Comparison of ENCODE assay signal across 19 cellular contexts in the genomic region with DNA sequence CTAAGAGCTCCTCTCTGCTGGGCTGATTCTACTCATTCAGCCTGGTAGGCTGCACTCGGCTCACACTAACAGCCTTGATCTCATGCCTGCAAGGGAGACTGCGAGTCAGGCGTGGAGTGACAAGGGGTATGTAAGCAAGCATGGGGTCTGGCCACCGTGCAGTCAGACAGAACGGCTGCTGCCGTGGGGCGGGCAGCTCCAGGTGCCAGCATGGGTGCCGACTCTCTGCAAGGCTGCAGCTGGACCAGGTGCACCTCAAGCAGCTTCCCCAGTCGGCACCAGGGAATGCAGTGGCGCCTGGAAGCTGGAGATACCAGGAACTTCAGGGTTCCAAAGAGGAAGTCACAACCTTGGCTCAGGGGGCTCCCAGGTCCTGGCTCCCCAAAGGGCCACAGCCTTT.
"Had no signal": no experiment of that assay in that cellular context is flagged by ENCODE, and none has a peak within 500 bp of the region (broad histone marks: within the 10 kb centered on the region; RNA-seq: fewer than 3 reads in every experiment).

No MANE protein-coding gene starts in this region.

- DNase-seq: activated CD4-positive, alpha-beta T cell treated with anti-CD3 and anti-CD28 coated beads for 1 hour; activated CD4-positive, alpha-beta T cell treated with anti-CD3 and anti-CD28 coated beads, Interleukin-2, amount 50 U/mL, for 1 hour; activated CD8-positive, alpha-beta memory T cell treated with anti-CD3 and anti-CD28 coated beads for 24 hours; activated CD8-positive, alpha-beta memory T cell treated with anti-CD3 and anti-CD28 coated beads, Interleukin-2, amount 50 U/mL, for 48 hours; activated naive CD4-positive, alpha-beta T cell; activated T-cell treated with anti-CD3 and anti-CD28 coated beads, Interleukin-2, amount 50 U/mL, for 4 hours; adrenal gland; central memory CD4-positive, alpha-beta T cell; gastrocnemius medialis; hippocampal formation; mesendoderm; stimulated activated CD4-positive, alpha-beta T cell treated with anti-CD3 and anti-CD28 coated beads, Interleukin-4, amount 100 ng/mL, for 24 hours; stimulated activated naive CD8-positive, alpha-beta T cell treated with anti-CD3 and anti-CD28 coated beads, Interleukin-15, Interleukin-2, amounts not matched to agents 100 U/mL and 50 U/mL, for 24 hours; T-cell had no signal

- H3K36me3 ChIP-seq: adrenal gland, esophagus muscularis mucosa, gastrocnemius medialis, prostate gland, upper lobe of right lung had no signal

- ATAC-seq: activated T-cell treated with anti-CD3 and anti-CD28 coated beads, Interleukin-2, amount 50 U/mL, for 4 hours; gastrocnemius medialis; mucosa of descending colon; T-cell had no signal

- H3K27me3 ChIP-seq: adrenal gland, dorsolateral prefrontal cortex, esophagus muscularis mucosa, gastrocnemius medialis, upper lobe of right lung had no signal

- H3K9me3 ChIP-seq: adrenal gland, esophagus muscularis mucosa, gastrocnemius medialis, prostate gland, upper lobe of right lung had no signal

- H3K4me3 ChIP-seq: adrenal gland, dorsolateral prefrontal cortex, esophagus muscularis mucosa, gastrocnemius medialis, mucosa of descending colon, prostate gland, upper lobe of right lung had no signal

- H3K27ac ChIP-seq: adrenal gland, dorsolateral prefrontal cortex, esophagus muscularis mucosa, gastrocnemius medialis, prostate gland, upper lobe of right lung had no signal

- H3K4me1 ChIP-seq: adrenal gland, esophagus muscularis mucosa, gastrocnemius medialis, prostate gland, upper lobe of right lung had no signal
